25 cellular contexts compared by ENCODE assay signal in genomic region chr19:1318678-1319471, GRCh38. TPM values are rescaled to one million over a fixed set of nuclear protein-coding genes. Genes with fewer than 3 reads are reported as not detected.
DNase-seq lines count a peak whose midpoint lies in the region; ATAC-seq and TF ChIP-seq lines count a peak whose summit lies in the region.
"Had no signal": no experiment of that assay in that cellular context is flagged by ENCODE, and none has a peak within 500 bp of the region (broad histone marks: within the 10 kb centered on the region; RNA-seq: fewer than 3 reads in every experiment).

No MANE protein-coding gene starts in this region.

- no peak for ATAC-seq in SK-N-SH treated with all-trans-retinoic acid at 6 μM for 48 hours
- ATAC-seq in stimulated activated naive CD8-positive, alpha-beta T cell treated with anti-CD3 and anti-CD28 coated beads, Interleukin-15, amount 100 ng/mL, for 72 hours, result no peak
- ATAC-seq: activated T-cell treated with anti-CD3 and anti-CD28 coated beads, Interleukin-2, amount 50 U/mL, for 72 hours; gastroesophageal sphincter; naive thymus-derived CD4-positive, alpha-beta T cell had no signal

- no peaks in the 10 kb centered on the region for H3K9me3 Mint-ChIP-seq in nephron progenitor cell
- H3K9me3 Mint-ChIP-seq in stimulated activated naive CD8-positive, alpha-beta T cell treated with anti-CD3 and anti-CD28 coated beads, Interleukin-15, amount 100 ng/mL, for 72 hours, result no peaks in the 10 kb centered on the region
- H3K9me3 Mint-ChIP-seq: activated T-cell treated with anti-CD3 and anti-CD28 coated beads, Interleukin-2, amount 50 U/mL, for 72 hours had no signal

- POLR2A ChIA-PET in SK-N-SH (lab: Yijun Ruan, JAX), result no interaction called here

- H3K79me2 ChIP-seq in SK-N-SH (ENCODE audit: insufficient read depth) (no peaks in the 10 kb centered on the region), smooth muscle cell (ENCODE audit: low read depth) (no peaks in the 10 kb centered on the region)

- no peak for TF ChIP-seq EP300 in SK-N-SH (IDR thresholded peaks at IDR 0.05; ENCODE audit: borderline replicate concordance in 1 of 2, low read depth in 1 of 2, low read length in 1 of 2)

- peaks cover 30% of the 10 kb centered on the region for H3K4me1 Mint-ChIP-seq in nephron progenitor cell
- no peaks in the 10 kb centered on the region for H3K4me1 Mint-ChIP-seq in stimulated activated naive CD8-positive, alpha-beta T cell treated with anti-CD3 and anti-CD28 coated beads, Interleukin-15, amount 100 ng/mL, for 72 hours

- H3K27me3 Mint-ChIP-seq in nephron progenitor cell (ENCODE audit: low read depth, poor library complexity), result peaks cover 43% of the 10 kb centered on the region
- H3K27me3 Mint-ChIP-seq in stimulated activated naive CD8-positive, alpha-beta T cell treated with anti-CD3 and anti-CD28 coated beads, Interleukin-15, amount 100 ng/mL, for 72 hours, result peaks cover 75% of the 10 kb centered on the region

- no peak overlapping the region for H3K27ac ChIP-seq in SK-N-SH (ENCODE audit: low read depth in 2 of 2, low read length in 1 of 2)
- no peak overlapping the region for H3K27ac ChIP-seq in smooth muscle cell (ENCODE audit: low read depth)
- H3K27ac ChIP-seq: ascending aorta, gastroesophageal sphincter, lower lobe of right lung, RWPE1, testis had no signal

- DNase-seq in SK-N-SH, result peak; percentile 38
- peak; percentile 25 for DNase-seq in NCI-H69 (lab: John Stamatoyannopoulos, UW)
- DNase-seq in nephron progenitor cell, result peak; percentile 54
- DNase-seq in G401 (ENCODE audit: low spot score), result no peak
- DNase-seq in smooth muscle cell (lab: John Stamatoyannopoulos, UW; ENCODE audit: unreplicated experiment), result no peak
- DNase-seq in stimulated activated naive CD8-positive, alpha-beta T cell treated with anti-CD3 and anti-CD28 coated beads, Interleukin-15, amount 100 ng/mL, for 72 hours, result no peak
- DNase-seq: activated CD4-positive, alpha-beta T cell treated with anti-CD3 and anti-CD28 coated beads, Interleukin-2, amount 50 U/mL, for 4 hours; activated T-cell treated with anti-CD3 and anti-CD28 coated beads, Interleukin-2, amount 50 U/mL, for 72 hours; COR-L47; effector CD4-positive, alpha-beta T cell; GDM1; lower lobe of right lung; naive thymus-derived CD4-positive, alpha-beta T cell; NCI-H1092 treated with DMSO at 0.1 percent for 48 hours; NCI-H2081; NCI-H748 treated with DMSO at 0.1 percent for 48 hours; stimulated activated naive CD4-positive, alpha-beta T cell treated with Interleukin-2 at 50 U/mL for 16 hours; T-helper 1 cell; testis had no signal

- no peak for TF ChIP-seq RAD21 in SK-N-SH (IDR thresholded peaks at IDR 0.05; ENCODE audit: low read length)

- H3K9me3 ChIP-seq in SK-N-SH (no peaks in the 10 kb centered on the region), smooth muscle cell (replicated peaks; ENCODE audit: low read depth) (no peaks in the 10 kb centered on the region)
- H3K9me3 ChIP-seq: ascending aorta, gastroesophageal sphincter, lower lobe of right lung, testis had no signal

- no peaks in the 10 kb centered on the region for H3K27me3 ChIP-seq in SK-N-SH (ENCODE audit: insufficient read depth)
- peaks cover 24% of the 10 kb centered on the region for H3K27me3 ChIP-seq in smooth muscle cell (ENCODE audit: low read depth)
- H3K27me3 ChIP-seq: testis had no signal

- H3F3A ChIP-seq in SK-N-SH (replicated peaks; ENCODE audit: insufficient read depth), result no peaks in the 10 kb centered on the region
- no peaks in the 10 kb centered on the region for H3F3A ChIP-seq in smooth muscle cell (ENCODE audit: low read depth)

- H3K4me1 ChIP-seq in SK-N-SH (ENCODE audit: control insufficient read depth in 1 of 2, insufficient read depth in 2 of 2, low read depth in 1 of 2, low read length in 1 of 2), result peaks cover 0 to 6% of the 10 kb centered on the region in 2 experiments; a peak in 1 of 4 replicates
- H3K4me1 ChIP-seq in smooth muscle cell (ENCODE audit: low read depth), result peaks cover 6% of the 10 kb centered on the region
- H3K4me1 ChIP-seq: ascending aorta, testis had no signal

- H3K36me3 ChIP-seq in SK-N-SH (replicated peaks in 1 of 2; ENCODE audit: control insufficient read depth in 1 of 2, insufficient read depth in 2 of 2, low read length in 1 of 2) (no peaks in the 10 kb centered on the region), smooth muscle cell (ENCODE audit: low read depth) (no peaks in the 10 kb centered on the region)
- H3K36me3 ChIP-seq: ascending aorta, gastroesophageal sphincter, lower lobe of right lung had no signal

- H3K9ac ChIP-seq in SK-N-SH (no peak overlapping the region), smooth muscle cell (ENCODE audit: low read depth) (no peak overlapping the region)

- no peak overlapping the region for H3K4me3 ChIP-seq in SK-N-SH (ENCODE audit: low read depth in 2 of 2, low read length in 1 of 2)
- H3K4me3 ChIP-seq in smooth muscle cell, result no peak overlapping the region
- H3K4me3 ChIP-seq: ascending aorta, gastroesophageal sphincter, lower lobe of right lung, testis had no signal

- H3K36me3 Mint-ChIP-seq in nephron progenitor cell (ENCODE audit: low read depth), result no peaks in the 10 kb centered on the region

- no peaks in the 10 kb centered on the region for H3K9me2 ChIP-seq in SK-N-SH

- H3K27ac Mint-ChIP-seq in nephron progenitor cell, result no peak overlapping the region
- H3K27ac Mint-ChIP-seq in stimulated activated naive CD8-positive, alpha-beta T cell treated with anti-CD3 and anti-CD28 coated beads, Interleukin-15, amount 100 ng/mL, for 72 hours, result no peak overlapping the region
- H3K27ac Mint-ChIP-seq: activated T-cell treated with anti-CD3 and anti-CD28 coated beads, Interleukin-2, amount 50 U/mL, for 72 hours; naive thymus-derived CD4-positive, alpha-beta T cell had no signal

- CTCF ChIA-PET in SK-N-SH (lab: Yijun Ruan, JAX), result no interaction called here

- TF ChIP-seq CTCF in SK-N-SH (IDR thresholded peaks at IDR 0.05), result no peak
- no peak for TF ChIP-seq CTCF in nephron progenitor cell (IDR thresholded peaks at IDR 0.05)
- no peak for TF ChIP-seq CTCF in smooth muscle cell (IDR thresholded peaks at IDR 0.05; ENCODE audit: borderline replicate concordance, insufficient read depth, poor library complexity, severe bottlenecking)

- in situ Hi-C loops in G401 (cut with HindIII; ENCODE audit: low sequenced_read_pairs), result no loop called here

- H2AFZ ChIP-seq in SK-N-SH (ENCODE audit: low read depth), result no peak overlapping the region
- no peak overlapping the region for H2AFZ ChIP-seq in smooth muscle cell (ENCODE audit: low read depth)

- no peak overlapping the region for H3K4me3 Mint-ChIP-seq in nephron progenitor cell
- H3K4me3 Mint-ChIP-seq in stimulated activated naive CD8-positive, alpha-beta T cell treated with anti-CD3 and anti-CD28 coated beads, Interleukin-15, amount 100 ng/mL, for 72 hours, result no peak overlapping the region
- H3K4me3 Mint-ChIP-seq: activated T-cell treated with anti-CD3 and anti-CD28 coated beads, Interleukin-2, amount 50 U/mL, for 72 hours had no signal

- H3K4me2 ChIP-seq in SK-N-SH (no peak overlapping the region), smooth muscle cell (no peak overlapping the region)

- 89% methylated on average over 32 of the region's 46 CpGs for WGBS in SK-N-SH (ENCODE audit: low lambda C conversion rate)
- WGBS in smooth muscle cell (ENCODE audit: low lambda C conversion rate), result 82% methylated on average over 45 of the region's 46 CpGs

- H4K20me1 ChIP-seq in SK-N-SH (ENCODE audit: insufficient read depth) (no peaks in the 10 kb centered on the region), smooth muscle cell (ENCODE audit: low read depth) (no peaks in the 10 kb centered on the region)

TF ChIP-seq in SK-N-SH, 30 proteins besides CTCF, POLR2A, EP300 and RAD21 (continues in another document):
- TF ChIP-seq RFX5 (IDR thresholded peaks at IDR 0.05; ENCODE audit: low read length) (no peak), NFIC (IDR thresholded peaks at IDR 0.05; ENCODE audit: borderline replicate concordance) (no peak), CHD2 (IDR thresholded peaks at IDR 0.05; ENCODE audit: low read length, partially characterized antibody) (no peak), RCOR1 (IDR thresholded peaks at IDR 0.05; ENCODE audit: low read length) (no peak)

TF ChIP-seq in SK-N-SH treated with all-trans-retinoic acid at 6 μM for 48 hours, 23 proteins besides CTCF, POLR2A, EP300 and RAD21 (continues in another document):
- TF ChIP-seq ISL1 (CRISPR knock-in tag; IDR thresholded peaks at IDR 0.05) (no peak), ZNF70 (CRISPR knock-in tag; IDR thresholded peaks at IDR 0.05) (no peak), ZC3H10 (CRISPR knock-in tag; IDR thresholded peaks at IDR 0.05) (no peak), CSRNP3 (CRISPR knock-in tag; IDR thresholded peaks at IDR 0.05) (no peak), TOX (CRISPR knock-in tag; IDR thresholded peaks at IDR 0.05; ENCODE audit: borderline replicate concordance) (no peak)

RNA-seq across cellular contexts. Expression of gene EFNA2, which starts 33.2 kb away (rescaled TPM):
- polyA plus RNA-seq in SK-N-SH (2012; rRNA removed) (0.67 and 1.1 TPM in 2 replicates), smooth muscle cell (0.89 and 1.2 TPM in 2 replicates)
- 0.39 and 0.63 TPM in 2 replicates for polyA plus RNA-seq in SK-N-SH (2012; cell fraction: cytosol; rRNA removed)
- 0.33 and 0.44 TPM in 2 replicates for polyA plus RNA-seq in SK-N-SH (2012; cell fraction: nucleus; rRNA removed)
- total RNA-seq in G401 (2014; rRNA removed; shearing (Covaris generic)), result 0.31 and 1.3 TPM in 2 replicates
- total RNA-seq in smooth muscle cell, result 6.2 and 7.4 TPM in 2 replicates
- total RNA-seq: activated T-cell treated with anti-CD3 and anti-CD28 coated beads, Interleukin-2, amount 50 U/mL, for 72 hours; ascending aorta; gastroesophageal sphincter; lower lobe of right lung; naive thymus-derived CD4-positive, alpha-beta T cell; osteoblast had no signal
- polyA plus RNA-seq: BJ; naive thymus-derived CD4-positive, alpha-beta T cell had no signal

RNA-seq across cellular contexts. Expression of gene FAM174C, which starts 43.5 kb away (rescaled TPM):
- polyA plus RNA-seq in SK-N-SH (2012; rRNA removed), result 53.5 and 78.0 TPM in 2 replicates
- 35.5 and 51.2 TPM in 2 replicates for polyA plus RNA-seq in SK-N-SH (2012; cell fraction: cytosol; rRNA removed)
- 76.2 and 162 TPM in 2 replicates for polyA plus RNA-seq in SK-N-SH (2012; cell fraction: nucleus; rRNA removed)
- 37.9 and 45.0 TPM in 2 replicates for total RNA-seq in G401 (2014; rRNA removed; shearing (Covaris generic))
- 33.4 and 41.5 TPM in 2 replicates for total RNA-seq in smooth muscle cell
- polyA plus RNA-seq in smooth muscle cell, result 75.6 and 78.1 TPM in 2 replicates

RNA-seq across cellular contexts. Expression of gene CIRBP, which starts 49.7 kb away (rescaled TPM):
- polyA plus RNA-seq in SK-N-SH (2012; rRNA removed) (762 and 857 TPM in 2 replicates), smooth muscle cell (215 and 235 TPM in 2 replicates)
- polyA plus RNA-seq in SK-N-SH (2012; cell fraction: cytosol; rRNA removed), result 628 and 677 TPM in 2 replicates
- 2,521 and 3,638 TPM in 2 replicates for polyA plus RNA-seq in SK-N-SH (2012; cell fraction: nucleus; rRNA removed)
- 196 and 215 TPM in 2 replicates for total RNA-seq in G401 (2014; rRNA removed; shearing (Covaris generic))
- 119 and 122 TPM in 2 replicates for total RNA-seq in smooth muscle cell

Comparison
In these comparisons a context has a peak if more than half of its experiments do, and no peak if none do; other contexts are left out.
1. DNase-seq: peak in SK-N-SH (single experiment), NCI-H69 (single experiment) and nephron progenitor cell (single experiment); none in G401 (single experiment), smooth muscle cell (single experiment) and stimulated activated naive CD8-positive, alpha-beta T cell treated with anti-CD3 and anti-CD28 coated beads, Interleukin-15, amount 100 ng/mL, for 72 hours (0 of 2).